Comparison of ENCODE assay signal across 1 cellular context in the genomic region with DNA sequence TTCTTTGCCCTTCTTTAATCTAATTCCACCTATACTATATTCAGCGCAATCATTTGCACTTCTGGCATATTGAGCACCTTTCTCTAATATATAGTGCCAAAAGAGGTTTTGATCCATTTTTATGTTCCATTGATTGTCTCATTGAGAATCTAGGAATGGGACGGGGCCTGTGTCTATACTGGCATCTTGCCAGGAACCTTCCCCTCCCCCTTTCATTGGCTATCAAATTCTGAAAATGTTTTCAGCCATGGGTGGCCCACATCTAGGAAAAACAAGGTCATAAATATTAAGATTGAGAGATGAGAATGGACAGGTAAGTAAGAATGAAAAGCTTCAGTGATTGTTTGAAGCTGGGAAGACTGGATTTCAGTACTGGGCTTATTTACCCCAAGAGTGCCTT.
TF ChIP-seq lines count a peak whose summit lies in the region.

No MANE protein-coding gene starts in this region.

TF ChIP-seq in GM23338, 12 proteins besides CTCF, POLR2A, EP300 and RAD21 (continued from another document):
- TF ChIP-seq, protein P1, sequence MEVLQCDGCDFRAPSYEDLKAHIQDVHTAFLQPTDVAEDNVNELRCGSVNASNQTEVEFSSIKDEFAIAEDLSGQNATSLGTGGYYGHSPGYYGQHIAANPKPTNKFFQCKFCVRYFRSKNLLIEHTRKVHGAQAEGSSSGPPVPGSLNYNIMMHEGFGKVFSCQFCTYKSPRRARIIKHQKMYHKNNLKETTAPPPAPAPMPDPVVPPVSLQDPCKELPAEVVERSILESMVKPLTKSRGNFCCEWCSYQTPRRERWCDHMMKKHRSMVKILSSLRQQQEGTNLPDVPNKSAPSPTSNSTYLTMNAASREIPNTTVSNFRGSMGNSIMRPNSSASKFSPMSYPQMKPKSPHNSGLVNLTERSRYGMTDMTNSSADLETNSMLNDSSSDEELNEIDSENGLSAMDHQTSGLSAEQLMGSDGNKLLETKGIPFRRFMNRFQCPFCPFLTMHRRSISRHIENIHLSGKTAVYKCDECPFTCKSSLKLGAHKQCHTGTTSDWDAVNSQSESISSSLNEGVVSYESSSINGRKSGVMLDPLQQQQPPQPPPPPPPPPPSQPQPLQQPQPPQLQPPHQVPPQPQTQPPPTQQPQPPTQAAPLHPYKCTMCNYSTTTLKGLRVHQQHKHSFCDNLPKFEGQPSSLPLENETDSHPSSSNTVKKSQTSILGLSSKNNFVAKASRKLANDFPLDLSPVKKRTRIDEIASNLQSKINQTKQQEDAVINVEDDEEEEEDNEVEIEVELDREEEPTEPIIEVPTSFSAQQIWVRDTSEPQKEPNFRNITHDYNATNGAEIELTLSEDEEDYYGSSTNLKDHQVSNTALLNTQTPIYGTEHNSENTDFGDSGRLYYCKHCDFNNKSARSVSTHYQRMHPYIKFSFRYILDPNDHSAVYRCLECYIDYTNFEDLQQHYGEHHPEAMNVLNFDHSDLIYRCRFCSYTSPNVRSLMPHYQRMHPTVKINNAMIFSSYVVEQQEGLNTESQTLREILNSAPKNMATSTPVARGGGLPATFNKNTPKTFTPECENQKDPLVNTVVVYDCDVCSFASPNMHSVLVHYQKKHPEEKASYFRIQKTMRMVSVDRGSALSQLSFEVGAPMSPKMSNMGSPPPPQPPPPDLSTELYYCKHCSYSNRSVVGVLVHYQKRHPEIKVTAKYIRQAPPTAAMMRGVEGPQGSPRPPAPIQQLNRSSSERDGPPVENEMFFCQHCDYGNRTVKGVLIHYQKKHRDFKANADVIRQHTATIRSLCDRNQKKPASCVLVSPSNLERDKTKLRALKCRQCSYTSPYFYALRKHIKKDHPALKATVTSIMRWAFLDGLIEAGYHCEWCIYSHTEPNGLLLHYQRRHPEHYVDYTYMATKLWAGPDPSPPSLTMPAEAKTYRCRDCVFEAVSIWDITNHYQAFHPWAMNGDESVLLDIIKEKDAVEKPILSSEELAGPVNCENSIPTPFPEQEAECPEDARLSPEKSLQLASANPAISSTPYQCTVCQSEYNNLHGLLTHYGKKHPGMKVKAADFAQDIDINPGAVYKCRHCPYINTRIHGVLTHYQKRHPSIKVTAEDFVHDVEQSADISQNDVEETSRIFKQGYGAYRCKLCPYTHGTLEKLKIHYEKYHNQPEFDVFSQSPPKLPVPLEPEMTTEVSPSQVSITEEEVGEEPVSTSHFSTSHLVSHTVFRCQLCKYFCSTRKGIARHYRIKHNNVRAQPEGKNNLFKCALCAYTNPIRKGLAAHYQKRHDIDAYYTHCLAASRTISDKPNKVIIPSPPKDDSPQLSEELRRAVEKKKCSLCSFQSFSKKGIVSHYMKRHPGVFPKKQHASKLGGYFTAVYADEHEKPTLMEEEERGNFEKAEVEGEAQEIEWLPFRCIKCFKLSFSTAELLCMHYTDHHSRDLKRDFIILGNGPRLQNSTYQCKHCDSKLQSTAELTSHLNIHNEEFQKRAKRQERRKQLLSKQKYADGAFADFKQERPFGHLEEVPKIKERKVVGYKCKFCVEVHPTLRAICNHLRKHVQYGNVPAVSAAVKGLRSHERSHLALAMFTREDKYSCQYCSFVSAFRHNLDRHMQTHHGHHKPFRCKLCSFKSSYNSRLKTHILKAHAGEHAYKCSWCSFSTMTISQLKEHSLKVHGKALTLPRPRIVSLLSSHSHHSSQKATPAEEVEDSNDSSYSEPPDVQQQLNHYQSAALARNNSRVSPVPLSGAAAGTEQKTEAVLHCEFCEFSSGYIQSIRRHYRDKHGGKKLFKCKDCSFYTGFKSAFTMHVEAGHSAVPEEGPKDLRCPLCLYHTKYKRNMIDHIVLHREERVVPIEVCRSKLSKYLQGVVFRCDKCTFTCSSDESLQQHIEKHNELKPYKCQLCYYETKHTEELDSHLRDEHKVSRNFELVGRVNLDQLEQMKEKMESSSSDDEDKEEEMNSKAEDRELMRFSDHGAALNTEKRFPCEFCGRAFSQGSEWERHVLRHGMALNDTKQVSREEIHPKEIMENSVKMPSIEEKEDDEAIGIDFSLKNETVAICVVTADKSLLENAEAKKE (CRISPR knock-in tag; IDR thresholded peaks at IDR 0.05) = no peak
- no peak for TF ChIP-seq CREB1 (CRISPR knock-in tag; IDR thresholded peaks at IDR 0.05; ENCODE audit: low read depth)
- TF ChIP-seq POLR2AphosphoS5 (IDR thresholded peaks at IDR 0.05; ENCODE audit: low read depth) = no peak
- TF ChIP-seq ZNF114 (CRISPR knock-in tag; IDR thresholded peaks at IDR 0.05) = no peak
- TF ChIP-seq NANOG (IDR thresholded peaks at IDR 0.05; ENCODE audit: borderline replicate concordance) = no peak
- no peak for TF ChIP-seq JUNB (IDR thresholded peaks at IDR 0.05; ENCODE audit: unreplicated experiment)
- no peak for TF ChIP-seq ZNF331 (CRISPR knock-in tag; IDR thresholded peaks at IDR 0.05; ENCODE audit: low read depth)
- TF ChIP-seq, protein P2, sequence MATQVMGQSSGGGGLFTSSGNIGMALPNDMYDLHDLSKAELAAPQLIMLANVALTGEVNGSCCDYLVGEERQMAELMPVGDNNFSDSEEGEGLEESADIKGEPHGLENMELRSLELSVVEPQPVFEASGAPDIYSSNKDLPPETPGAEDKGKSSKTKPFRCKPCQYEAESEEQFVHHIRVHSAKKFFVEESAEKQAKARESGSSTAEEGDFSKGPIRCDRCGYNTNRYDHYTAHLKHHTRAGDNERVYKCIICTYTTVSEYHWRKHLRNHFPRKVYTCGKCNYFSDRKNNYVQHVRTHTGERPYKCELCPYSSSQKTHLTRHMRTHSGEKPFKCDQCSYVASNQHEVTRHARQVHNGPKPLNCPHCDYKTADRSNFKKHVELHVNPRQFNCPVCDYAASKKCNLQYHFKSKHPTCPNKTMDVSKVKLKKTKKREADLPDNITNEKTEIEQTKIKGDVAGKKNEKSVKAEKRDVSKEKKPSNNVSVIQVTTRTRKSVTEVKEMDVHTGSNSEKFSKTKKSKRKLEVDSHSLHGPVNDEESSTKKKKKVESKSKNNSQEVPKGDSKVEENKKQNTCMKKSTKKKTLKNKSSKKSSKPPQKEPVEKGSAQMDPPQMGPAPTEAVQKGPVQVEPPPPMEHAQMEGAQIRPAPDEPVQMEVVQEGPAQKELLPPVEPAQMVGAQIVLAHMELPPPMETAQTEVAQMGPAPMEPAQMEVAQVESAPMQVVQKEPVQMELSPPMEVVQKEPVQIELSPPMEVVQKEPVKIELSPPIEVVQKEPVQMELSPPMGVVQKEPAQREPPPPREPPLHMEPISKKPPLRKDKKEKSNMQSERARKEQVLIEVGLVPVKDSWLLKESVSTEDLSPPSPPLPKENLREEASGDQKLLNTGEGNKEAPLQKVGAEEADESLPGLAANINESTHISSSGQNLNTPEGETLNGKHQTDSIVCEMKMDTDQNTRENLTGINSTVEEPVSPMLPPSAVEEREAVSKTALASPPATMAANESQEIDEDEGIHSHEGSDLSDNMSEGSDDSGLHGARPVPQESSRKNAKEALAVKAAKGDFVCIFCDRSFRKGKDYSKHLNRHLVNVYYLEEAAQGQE (IDR thresholded peaks at IDR 0.05; ENCODE audit: unreplicated experiment) = no peak
